15 cellular contexts compared by ENCODE assay signal in the genomic region with DNA sequence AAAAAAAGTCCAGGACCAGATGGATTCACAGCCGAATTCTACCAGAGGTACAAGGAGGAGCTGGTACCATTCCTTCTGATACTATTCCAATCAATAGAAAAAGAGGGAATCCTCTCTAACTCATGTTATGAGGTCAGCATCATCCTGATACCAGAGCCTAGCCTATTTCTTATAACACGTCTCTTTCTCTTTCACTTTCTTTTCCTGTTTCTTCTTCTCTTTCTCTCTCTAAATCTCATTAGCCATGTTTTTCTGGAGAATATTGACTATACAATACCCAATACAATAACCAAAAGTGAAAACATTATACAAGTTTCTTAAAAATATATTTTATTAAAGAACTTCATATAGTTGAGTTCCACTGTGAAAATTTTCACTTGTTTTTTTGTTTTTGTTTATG.
"Had no signal": no experiment of that assay in that cellular context is flagged by ENCODE, and none has a peak within 500 bp of the region (broad histone marks: within the 10 kb centered on the region; RNA-seq: fewer than 3 reads in every experiment).

No MANE protein-coding gene starts in this region.

- DNase-seq: activated CD4-positive, alpha-beta T cell treated with anti-CD3 and anti-CD28 coated beads, Interleukin-2, amount 50 U/mL, for 4 hours; activated CD4-positive, CD25-positive, alpha-beta regulatory T cell treated with anti-CD3 and anti-CD28 coated beads, Interleukin-2, amount 50 U/mL, for 72 hours; activated naive CD4-positive, alpha-beta T cell; activated naive CD8-positive, alpha-beta T cell treated with anti-CD3 and anti-CD28 coated beads, Interleukin-2, amount 10 ng/mL, durations not matched to agents 7 days and 5 days; activated T-cell treated with anti-CD3 and anti-CD28 coated beads for 4 hours; cortex of kidney; effector CD4-positive, alpha-beta T cell; naive thymus-derived CD8-positive, alpha-beta T cell; sigmoid colon; spleen; trophoblast cell had no signal

- H3K27ac ChIP-seq: esophagus muscularis mucosa, parathyroid adenoma, sigmoid colon, spleen, suprapubic skin had no signal

- H3K4me1 ChIP-seq: esophagus muscularis mucosa, parathyroid adenoma, sigmoid colon, spleen, suprapubic skin had no signal

- H3K79me2 ChIP-seq: parathyroid adenoma had no signal

- H2AFZ ChIP-seq: parathyroid adenoma had no signal

- ATAC-seq: left lobe of liver; naive thymus-derived CD8-positive, alpha-beta T cell had no signal

- H3K9me3 ChIP-seq: esophagus muscularis mucosa, sigmoid colon, suprapubic skin had no signal

- H3K9ac ChIP-seq: parathyroid adenoma had no signal

- H3K4me3 ChIP-seq: esophagus muscularis mucosa, sigmoid colon, spleen, suprapubic skin had no signal

- H3K27me3 ChIP-seq: esophagus muscularis mucosa, sigmoid colon, spleen, suprapubic skin had no signal

- H3K36me3 ChIP-seq: esophagus muscularis mucosa, sigmoid colon, spleen, suprapubic skin had no signal
